In the genomic region with DNA sequence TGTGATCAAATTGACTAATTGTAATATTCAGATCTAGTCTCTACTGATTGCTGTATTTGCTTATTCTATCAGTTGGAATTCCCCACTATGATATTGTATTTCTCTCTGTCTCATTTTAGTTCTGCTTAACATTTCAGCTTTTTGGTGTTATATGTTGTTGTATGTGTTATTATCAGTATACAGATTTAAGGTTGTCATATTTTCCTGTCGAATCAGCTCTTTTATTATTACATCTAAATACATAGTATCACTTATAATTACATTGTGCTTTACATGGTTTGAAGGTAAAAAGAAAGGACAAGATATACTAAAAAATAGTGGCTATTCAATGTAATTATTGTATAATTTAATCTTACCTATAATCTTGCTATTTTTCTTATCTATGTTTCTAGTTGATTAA, we compare ENCODE assay signal across 8 cellular contexts.
"Had no signal": no experiment of that assay in that cellular context is flagged by ENCODE, and none has a peak within 500 bp of the region (broad histone marks: within the 10 kb centered on the region; RNA-seq: fewer than 3 reads in every experiment).

No MANE protein-coding gene starts in this region.

- H3K4me3 ChIP-seq: GM23338 had no signal

- H3K27ac ChIP-seq: HL-60 had no signal

- ATAC-seq: GM23338 had no signal

- H3K4me1 Mint-ChIP-seq: IgD-negative memory B cell had no signal

- H3K4me3 Mint-ChIP-seq: GM23338, H9, IgD-negative memory B cell had no signal

- H3K36me3 Mint-ChIP-seq: IgD-negative memory B cell had no signal

- H2AFZ ChIP-seq: GM23338 had no signal

- DNase-seq: H9, HCEC 1CT, KG1 had no signal

- FAIRE-seq: H1, H54 had no signal

- H3K27ac Mint-ChIP-seq: GM23338, H9, IgD-negative memory B cell had no signal

- H3K27me3 Mint-ChIP-seq: IgD-negative memory B cell had no signal

- H3K4me2 ChIP-seq: GM23338 had no signal
